17 cellular contexts compared by ENCODE assay signal in genomic region chr16:85412911-85413520, GRCh38.
DNase-seq lines count a peak whose midpoint lies in the region; ATAC-seq, FAIRE-seq and TF ChIP-seq lines count a peak whose summit lies in the region.
"Had no signal": no experiment of that assay in that cellular context is flagged by ENCODE, and none has a peak within 500 bp of the region (broad histone marks: within the 10 kb centered on the region; RNA-seq: fewer than 3 reads in every experiment).

No MANE protein-coding gene starts in this region.

- no peak for TF ChIP-seq CTCF in RWPE2 (IDR thresholded peaks at IDR 0.05; ENCODE audit: poor library complexity, severe bottlenecking)

- H3K27ac ChIP-seq in RWPE2 (ENCODE audit: poor library complexity, severe bottlenecking): no peak overlapping the region
- H3K27ac ChIP-seq: C4-2B, gastrocnemius medialis, vagina had no signal

- H3K27me3 ChIP-seq in RWPE2 (ENCODE audit: insufficient read depth, poor library complexity, severe bottlenecking): no peaks in the 10 kb centered on the region
- H3K27me3 ChIP-seq: gastrocnemius medialis, vagina had no signal

- H3K4me3 ChIP-seq in RWPE2 (ENCODE audit: severe bottlenecking): no peak overlapping the region
- H3K4me3 ChIP-seq: gastrocnemius medialis, vagina had no signal

- FAIRE-seq in frontal cortex (lab: Jason Lieb, UNC): no peak
- FAIRE-seq: keratinocyte had no signal

- ATAC-seq in RWPE2 (ENCODE audit: low read depth) (no peak), left cardiac atrium (no peak)
- ATAC-seq: esophagus mucosa, gastrocnemius medialis had no signal

- H3K4me1 ChIP-seq in RWPE2 (ENCODE audit: insufficient read depth, poor library complexity, severe bottlenecking): no peaks in the 10 kb centered on the region

- H3K36me3 ChIP-seq in RWPE2 (ENCODE audit: low read depth): no peaks in the 10 kb centered on the region
- H3K36me3 ChIP-seq: gastrocnemius medialis, vagina had no signal

- peak; percentile 58 for DNase-seq in activated effector memory CD4-positive, alpha-beta T cell treated with anti-CD3 and anti-CD28 coated beads, Interleukin-2, amount 50 U/mL, for 16 hours
- no peak for DNase-seq in activated effector memory CD4-positive, alpha-beta T cell treated with Interleukin-2 at 50 U/mL for 16 hours
- DNase-seq in RWPE2 (ENCODE audit: low spot score): peak; percentile 65
- peak; percentile 12 for DNase-seq in left cardiac atrium
- DNase-seq in retina: peak; percentile 1
- DNase-seq in occipital lobe (lab: John Stamatoyannopoulos, UW): no peak
- no peak for DNase-seq in superior temporal gyrus (ENCODE audit: extremely low spot score)
- no peak for DNase-seq in frontal cortex (ENCODE audit: low spot score in 2 of 2)
- DNase-seq: activated CD4-positive, alpha-beta T cell treated with anti-CD3 and anti-CD28 coated beads for 48 hours; effector CD8-positive, alpha-beta T cell; GOT3; NCI-H526 treated with DMSO at 0.1 percent for 48 hours had no signal

- H3K9me3 ChIP-seq in RWPE2 (ENCODE audit: severe bottlenecking): no peaks in the 10 kb centered on the region
- H3K9me3 ChIP-seq: gastrocnemius medialis, vagina had no signal

- intact Hi-C loops in left cardiac atrium (cut with DNase I): no loop called here

Comparison
In these comparisons a context has a peak if more than half of its experiments do, and no peak if none do; other contexts are left out.
1. DNase-seq: peak in activated effector memory CD4-positive, alpha-beta T cell treated with anti-CD3 and anti-CD28 coated beads, Interleukin-2, amount 50 U/mL, for 16 hours (single experiment), RWPE2 (single experiment), left cardiac atrium (single experiment) and retina (single experiment); none in activated effector memory CD4-positive, alpha-beta T cell treated with Interleukin-2 at 50 U/mL for 16 hours (single experiment), occipital lobe (single experiment), superior temporal gyrus (single experiment) and frontal cortex (0 of 2).